ENCODE assay signal across 17 cellular contexts in the genomic region with DNA sequence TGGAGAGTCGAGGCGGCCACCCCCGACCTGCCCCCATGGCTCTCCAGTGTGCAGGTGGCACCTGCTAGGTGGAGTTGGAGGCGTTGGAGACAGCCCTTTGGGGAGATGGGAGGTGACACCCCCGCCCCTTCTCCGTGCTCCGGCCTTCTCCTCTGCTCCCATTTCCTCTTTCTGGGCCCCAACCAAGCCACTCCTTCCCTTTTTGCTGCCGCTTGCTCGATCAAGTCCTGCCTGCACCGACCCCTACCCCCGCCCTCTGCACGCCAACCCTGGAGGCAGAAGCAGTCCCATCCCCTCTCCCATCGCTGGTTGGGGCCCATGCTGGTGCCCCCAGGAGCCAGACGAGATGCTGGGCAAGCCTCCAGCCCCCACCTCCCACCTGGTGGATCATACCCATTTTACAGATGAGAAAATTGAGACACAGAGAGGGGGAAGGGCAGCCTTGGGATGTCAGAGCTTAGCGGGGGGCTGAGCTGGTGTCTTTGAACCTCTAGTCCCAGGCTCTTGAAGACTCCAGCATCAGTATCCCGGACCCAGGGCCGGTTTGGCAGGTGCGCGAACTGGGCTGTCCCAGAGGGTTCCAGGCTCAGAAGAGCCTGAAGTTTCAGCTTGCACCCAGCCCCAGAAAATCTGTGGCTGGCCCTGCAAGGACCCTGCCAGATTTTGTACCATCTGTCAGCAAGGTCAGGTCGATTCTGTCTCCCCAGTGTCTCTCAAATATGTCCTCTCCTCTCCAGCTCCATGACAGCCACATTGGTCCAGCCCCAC. TPM values are rescaled to one million over a fixed set of nuclear protein-coding genes. Genes with fewer than 3 reads are reported as not detected.
DNase-seq lines count a peak whose midpoint lies in the region; ATAC-seq and TF ChIP-seq lines count a peak whose summit lies in the region.
"Had no signal": no experiment of that assay in that cellular context is flagged by ENCODE, and none has a peak within 500 bp of the region (broad histone marks: within the 10 kb centered on the region; RNA-seq: fewer than 3 reads in every experiment).

No MANE protein-coding gene starts in this region.

- no peaks in the 10 kb centered on the region for H3K36me3 Mint-ChIP-seq in activated B cell treated with CpG ODN at 0.5 μM for 24 hours (ENCODE audit: low read depth)
- H3K36me3 Mint-ChIP-seq: type B pancreatic cell had no signal

- no peaks in the 10 kb centered on the region for H3K27me3 ChIP-seq in Loucy (ENCODE audit: insufficient read depth, low read length, poor library complexity, severe bottlenecking)

- H3K4me2 ChIP-seq in Loucy (ENCODE audit: low read depth, low read length, poor library complexity, severe bottlenecking), result peak overlapping the region; percentile 46

- TF ChIP-seq CTCF in Loucy (conservative IDR thresholded peaks at IDR 0.05; ENCODE audit: low read length) (no peak), activated B cell treated with CpG ODN at 0.5 μM for 24 hours (IDR thresholded peaks at IDR 0.05) (peak; percentile 17)

- no peaks in the 10 kb centered on the region for H3K9me3 Mint-ChIP-seq in activated B cell treated with CpG ODN at 0.5 μM for 24 hours
- H3K9me3 Mint-ChIP-seq: type B pancreatic cell had no signal

- peaks cover 81% of the 10 kb centered on the region for H4K20me1 ChIP-seq in Loucy (ENCODE audit: insufficient read depth, low read length, poor library complexity, severe bottlenecking)

- peaks cover 11% of the 10 kb centered on the region for H3F3A ChIP-seq in Loucy (ENCODE audit: low read depth)

- H2AFZ ChIP-seq in Loucy (ENCODE audit: low read length), result no peak overlapping the region

- no peak overlapping the region for H3K9ac ChIP-seq in Loucy (ENCODE audit: low read depth, low read length, poor library complexity, severe bottlenecking)

- peaks cover 28% of the 10 kb centered on the region for H3K4me1 Mint-ChIP-seq in activated B cell treated with CpG ODN at 0.5 μM for 24 hours

- peaks cover 33% of the 10 kb centered on the region for H3K4me1 ChIP-seq in Loucy (ENCODE audit: insufficient read depth, low read length, poor library complexity, severe bottlenecking)

- no peak overlapping the region for H3K4me3 ChIP-seq in Loucy (ENCODE audit: low read length, poor library complexity, severe bottlenecking)
- H3K4me3 ChIP-seq: esophagus muscularis mucosa had no signal

- no peak overlapping the region for H3K4me3 Mint-ChIP-seq in activated B cell treated with CpG ODN at 0.5 μM for 24 hours
- H3K4me3 Mint-ChIP-seq: type B pancreatic cell had no signal

- CTCF ChIA-PET in activated B cell treated with CpG ODN at 0.5 μM for 24 hours (lab: Charles Lee), result interaction anchor here (0.9 to 1.2 kb wide), 2 partner anchors 12 to 18 kb away, joined by 3 to 5 read pairs; no protein-coding TSS in a partner anchor

- peaks cover 4% of the 10 kb centered on the region for H3K27me3 Mint-ChIP-seq in activated B cell treated with CpG ODN at 0.5 μM for 24 hours

- H3K79me2 ChIP-seq in Loucy (ENCODE audit: insufficient read depth, low read length), result peaks cover 98% of the 10 kb centered on the region

- DNase-seq in NCI-H2171 treated with DMSO at 0.1 percent for 48 hours (lab: John Stamatoyannopoulos, UW), result peak; percentile 50
- no peak for DNase-seq in NCI-H2171 (lab: John Stamatoyannopoulos, UW)
- DNase-seq in activated B cell treated with CpG ODN at 0.5 μM for 24 hours, result no peak
- DNase-seq in midbrain (lab: John Stamatoyannopoulos, UW), result peak; percentile 28
- no peak for DNase-seq in NCI-H2196 treated with DMSO at 0.1 percent for 48 hours (lab: John Stamatoyannopoulos, UW; ENCODE audit: unreplicated experiment)
- DNase-seq in HuH-7.5 (ENCODE audit: low spot score), result no peak
- DNase-seq in NCI-H1092 treated with DMSO at 0.1 percent for 48 hours (lab: John Stamatoyannopoulos, UW), result no peak
- DNase-seq: 8988T, COR-L47, mesenchymal stem cell, NCI-H2107 had no signal

- no peaks in the 10 kb centered on the region for H3K9me3 ChIP-seq in Loucy (ENCODE audit: insufficient read depth, low read depth, low read length)
- H3K9me3 ChIP-seq: esophagus muscularis mucosa had no signal

- H3K9me2 ChIP-seq in Loucy (replicated peaks; ENCODE audit: low read depth, low read length), result no peaks in the 10 kb centered on the region

- peaks cover 55% of the 10 kb centered on the region for H3K36me3 ChIP-seq in Loucy (ENCODE audit: insufficient read depth, low read length)
- H3K36me3 ChIP-seq: esophagus muscularis mucosa had no signal

- no peak for ATAC-seq in activated B cell treated with CpG ODN at 0.5 μM for 24 hours (ENCODE audit: low read depth)

- POLR2A ChIA-PET in activated B cell treated with CpG ODN at 0.5 μM for 24 hours (lab: Charles Lee), result interaction anchor here (0.6 to 1.1 kb wide), 3 partner anchors 19 to 1151 kb away, joined by 3 to 5 read pairs (median 3); no protein-coding TSS in a partner anchor

- no peak overlapping the region for H3K27ac Mint-ChIP-seq in activated B cell treated with CpG ODN at 0.5 μM for 24 hours
- H3K27ac Mint-ChIP-seq: IgD-negative memory B cell, type B pancreatic cell had no signal

- intact Hi-C loops in activated B cell treated with CpG ODN at 0.5 μM for 24 hours (cut with micrococcal nuclease), result loop anchor here (1.0 kb wide), 1 partner anchor 17 kb away; no protein-coding TSS in a partner anchor

RNA-seq across cellular contexts. Expression of a gene that starts 10.3 kb away (rescaled TPM):
- 0.80 and 1.3 TPM in 2 replicates for total RNA-seq in activated B cell treated with CpG ODN at 0.5 μM for 24 hours
- total RNA-seq: chondrocyte had no signal

RNA-seq across cellular contexts. Expression of a gene that starts 32.5 kb away (rescaled TPM):
- 27.3 and 29.7 TPM in 2 replicates for total RNA-seq in activated B cell treated with CpG ODN at 0.5 μM for 24 hours
- total RNA-seq: chondrocyte, osteoblast had no signal

RNA-seq across cellular contexts. Expression of a gene that starts 39.6 kb away (rescaled TPM):
- total RNA-seq in activated B cell treated with CpG ODN at 0.5 μM for 24 hours, result 61.1 and 64.8 TPM in 2 replicates

RNA-seq across cellular contexts. Expression of a gene that starts 51.9 kb away (rescaled TPM):
- 3.1 and 3.9 TPM in 2 replicates for total RNA-seq in activated B cell treated with CpG ODN at 0.5 μM for 24 hours

Comparison
In these comparisons a context has a peak if more than half of its experiments do, and no peak if none do; other contexts are left out.
1. DNase-seq: peak in NCI-H2171 treated with DMSO at 0.1 percent for 48 hours (single experiment) and midbrain (single experiment); none in NCI-H2171 (single experiment), activated B cell treated with CpG ODN at 0.5 μM for 24 hours (single experiment), NCI-H2196 treated with DMSO at 0.1 percent for 48 hours (single experiment), HuH-7.5 (single experiment) and NCI-H1092 treated with DMSO at 0.1 percent for 48 hours (single experiment).